Comparison of ENCODE assay signal across 1 cellular context in the genomic region with DNA sequence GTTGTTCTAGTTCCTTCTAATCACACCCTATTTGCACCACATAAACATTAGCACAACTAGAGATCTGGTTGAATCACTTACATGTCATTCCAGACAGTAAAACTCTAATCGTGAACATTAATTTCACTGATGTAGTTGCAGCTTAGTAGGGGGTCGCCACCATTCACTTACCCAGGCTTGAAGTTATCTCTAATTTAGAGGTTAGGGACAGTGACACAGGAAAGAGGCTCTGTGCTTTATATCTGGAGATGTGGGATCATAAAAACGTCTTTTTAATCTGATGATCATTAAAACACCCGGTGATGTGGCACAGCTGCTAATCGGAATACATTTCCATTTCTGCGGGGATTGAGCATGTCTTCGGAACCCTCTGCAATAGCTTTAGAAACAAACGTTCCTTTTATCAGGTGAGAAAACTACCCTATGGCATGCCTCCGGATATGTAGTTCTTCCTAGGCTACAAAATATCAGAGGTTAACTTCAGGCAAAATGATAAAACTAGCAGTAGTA.
TF ChIP-seq lines count a peak whose summit lies in the region.

No MANE protein-coding gene starts in this region.

TF ChIP-seq in HCT116, 20 proteins besides CTCF, POLR2A, EP300 and RAD21 (continued from another document):
- TF ChIP-seq, protein P1, sequence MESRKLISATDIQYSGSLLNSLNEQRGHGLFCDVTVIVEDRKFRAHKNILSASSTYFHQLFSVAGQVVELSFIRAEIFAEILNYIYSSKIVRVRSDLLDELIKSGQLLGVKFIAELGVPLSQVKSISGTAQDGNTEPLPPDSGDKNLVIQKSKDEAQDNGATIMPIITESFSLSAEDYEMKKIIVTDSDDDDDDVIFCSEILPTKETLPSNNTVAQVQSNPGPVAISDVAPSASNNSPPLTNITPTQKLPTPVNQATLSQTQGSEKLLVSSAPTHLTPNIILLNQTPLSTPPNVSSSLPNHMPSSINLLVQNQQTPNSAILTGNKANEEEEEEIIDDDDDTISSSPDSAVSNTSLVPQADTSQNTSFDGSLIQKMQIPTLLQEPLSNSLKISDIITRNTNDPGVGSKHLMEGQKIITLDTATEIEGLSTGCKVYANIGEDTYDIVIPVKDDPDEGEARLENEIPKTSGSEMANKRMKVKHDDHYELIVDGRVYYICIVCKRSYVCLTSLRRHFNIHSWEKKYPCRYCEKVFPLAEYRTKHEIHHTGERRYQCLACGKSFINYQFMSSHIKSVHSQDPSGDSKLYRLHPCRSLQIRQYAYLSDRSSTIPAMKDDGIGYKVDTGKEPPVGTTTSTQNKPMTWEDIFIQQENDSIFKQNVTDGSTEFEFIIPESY (IDR thresholded peaks at IDR 0.05; ENCODE audit: extremely low read depth, insufficient replicate concordance, low read length): no peak
TF ChIP-seq in HCT116: peak in this region for 0.
